17 cellular contexts compared by ENCODE assay signal in genomic region chr21:32237021-32237420, GRCh38. TPM values are rescaled to one million over a fixed set of nuclear protein-coding genes. Genes with fewer than 3 reads are reported as not detected.
DNase-seq lines count a peak whose midpoint lies in the region; ATAC-seq, FAIRE-seq and TF ChIP-seq lines count a peak whose summit lies in the region.
"Had no signal": no experiment of that assay in that cellular context is flagged by ENCODE, and none has a peak within 500 bp of the region (broad histone marks: within the 10 kb centered on the region; RNA-seq: fewer than 3 reads in every experiment).

No MANE protein-coding gene starts in this region.

- no peak overlapping the region for H3K4me3 ChIP-seq in esophagus muscularis mucosa
- H3K4me3 ChIP-seq: BLaER1 treated with 17β-estradiol and CSF1 and Interleukin-3, amounts not matched to agents 10 nM and 100 nM had no signal

- H3K4me1 Mint-ChIP-seq in activated CD4-positive, alpha-beta T cell treated with anti-CD3 and anti-CD28 coated beads for 36 hours: peaks cover 12% of the 10 kb centered on the region

- H3K27me3 Mint-ChIP-seq in activated CD4-positive, alpha-beta T cell treated with anti-CD3 and anti-CD28 coated beads for 36 hours: peaks cover 11% of the 10 kb centered on the region

- H3K36me3 Mint-ChIP-seq in activated CD4-positive, alpha-beta T cell treated with anti-CD3 and anti-CD28 coated beads for 36 hours (ENCODE audit: low read depth): no peaks in the 10 kb centered on the region
- H3K36me3 Mint-ChIP-seq: CD4-positive, CD25-positive, alpha-beta regulatory T cell had no signal

- FAIRE-seq in urothelium cell line (lab: Jason Lieb, UNC): peak; percentile 72
- FAIRE-seq: HepG2, HTR-8/SVneo had no signal

- WGBS in esophagus muscularis mucosa: 89% methylated on average over 2 of the region's 3 CpGs

- no peaks in the 10 kb centered on the region for H3K9me3 ChIP-seq in esophagus muscularis mucosa

- no peak overlapping the region for H3K27ac ChIP-seq in esophagus muscularis mucosa (replicated peaks in 1 of 4)
- H3K27ac ChIP-seq: 22Rv1; BLaER1 treated with 17β-estradiol and CSF1 and Interleukin-3, amounts not matched to agents 10 nM and 100 nM had no signal

- ATAC-seq in activated CD4-positive, alpha-beta T cell treated with anti-CD3 and anti-CD28 coated beads for 36 hours: peak; percentile 42
- ATAC-seq: HepG2 had no signal

- POLR2A ChIA-PET in activated CD4-positive, alpha-beta T cell treated with anti-CD3 and anti-CD28 coated beads for 36 hours (lab: Charles Lee): no interaction called here

- H3K36me3 ChIP-seq in esophagus muscularis mucosa: no peaks in the 10 kb centered on the region
- H3K36me3 ChIP-seq: BLaER1 treated with 17β-estradiol and CSF1 and Interleukin-3, amounts not matched to agents 10 nM and 100 nM had no signal

- DNase-seq in activated CD4-positive, alpha-beta T cell treated with anti-CD3 and anti-CD28 coated beads for 36 hours: peak; percentile 11
- DNase-seq in activated CD4-positive, alpha-beta T cell treated with anti-CD3 and anti-CD28 coated beads, Interleukin-2, amount 50 U/mL, for 1 hour: no peak
- peak; percentile 6 for DNase-seq in stimulated activated CD4-positive, alpha-beta T cell treated with anti-CD3 and anti-CD28 coated beads, Interleukin-15, amount 100 ng/mL, for 24 hours
- DNase-seq in stimulated activated CD4-positive, alpha-beta T cell treated with anti-CD3 and anti-CD28 coated beads, Interleukin-2, amount 100 ng/mL, for 24 hours: no peak
- DNase-seq in esophagus muscularis mucosa (ENCODE audit: extremely low spot score) (peak; percentile 83), urothelium cell line (ENCODE audit: low spot score) (no peak), NOMO-1 treated with dmso at 0.1 percent for 144 hours (lab: John Stamatoyannopoulos, UW; ENCODE audit: unreplicated experiment) (no peak), superior temporal gyrus (ENCODE audit: extremely low spot score) (no peak)
- DNase-seq: CD4-positive, CD25-positive, alpha-beta regulatory T cell; DMS53; GF-D8; GOT3; H9 had no signal

- no peak for TF ChIP-seq CTCF in esophagus muscularis mucosa (IDR thresholded peaks at IDR 0.05)

- TF ChIP-seq EP300 in esophagus muscularis mucosa (IDR thresholded peaks at IDR 0.05): no peak

- TF ChIP-seq POLR2A in esophagus muscularis mucosa (IDR thresholded peaks at IDR 0.05; ENCODE audit: low read depth): no peak

- no peak overlapping the region for H3K27ac Mint-ChIP-seq in activated CD4-positive, alpha-beta T cell treated with anti-CD3 and anti-CD28 coated beads for 36 hours
- H3K27ac Mint-ChIP-seq: CD4-positive, CD25-positive, alpha-beta regulatory T cell; H9 had no signal

- H3K4me3 Mint-ChIP-seq in activated CD4-positive, alpha-beta T cell treated with anti-CD3 and anti-CD28 coated beads for 36 hours: no peak overlapping the region
- H3K4me3 Mint-ChIP-seq: CD4-positive, CD25-positive, alpha-beta regulatory T cell; H9 had no signal

- H3K4me1 ChIP-seq in esophagus muscularis mucosa: peaks cover 0 to 17% (median 12%) of the 10 kb centered on the region in 4 donors
- H3K4me1 ChIP-seq: BLaER1 treated with 17β-estradiol and CSF1 and Interleukin-3, amounts not matched to agents 10 nM and 100 nM had no signal

- no peaks in the 10 kb centered on the region for H3K27me3 ChIP-seq in esophagus muscularis mucosa
- H3K27me3 ChIP-seq: BLaER1 treated with 17β-estradiol and CSF1 and Interleukin-3, amounts not matched to agents 10 nM and 100 nM had no signal

- no peaks in the 10 kb centered on the region for H3K9me3 Mint-ChIP-seq in activated CD4-positive, alpha-beta T cell treated with anti-CD3 and anti-CD28 coated beads for 36 hours (ENCODE audit: low read depth)

- CTCF ChIA-PET in activated CD4-positive, alpha-beta T cell treated with anti-CD3 and anti-CD28 coated beads for 36 hours (lab: Charles Lee): no interaction called here

- intact Hi-C loops in activated CD4-positive, alpha-beta T cell treated with anti-CD3 and anti-CD28 coated beads for 36 hours (cut with DNase I, micrococcal nuclease): no loop called here
- intact Hi-C loops in esophagus muscularis mucosa (cut with DNase I): no loop called here

RNA-seq across cellular contexts. Expression of gene MIS18A, which starts 41.8 kb away (rescaled TPM):
- total RNA-seq in activated CD4-positive, alpha-beta T cell treated with anti-CD3 and anti-CD28 coated beads for 36 hours: 10 to 100 TPM; 21.5 to 35.3 TPM
- total RNA-seq in esophagus muscularis mucosa: 1 to 10 TPM; 3.0 to 4.6 (median 3.2) TPM

Comparison
In these comparisons a context has a peak if more than half of its experiments do, and no peak if none do; other contexts are left out.
1. DNase-seq: peak in activated CD4-positive, alpha-beta T cell treated with anti-CD3 and anti-CD28 coated beads for 36 hours (single experiment), stimulated activated CD4-positive, alpha-beta T cell treated with anti-CD3 and anti-CD28 coated beads, Interleukin-15, amount 100 ng/mL, for 24 hours (single experiment) and esophagus muscularis mucosa (single experiment); none in activated CD4-positive, alpha-beta T cell treated with anti-CD3 and anti-CD28 coated beads, Interleukin-2, amount 50 U/mL, for 1 hour (single experiment), stimulated activated CD4-positive, alpha-beta T cell treated with anti-CD3 and anti-CD28 coated beads, Interleukin-2, amount 100 ng/mL, for 24 hours (0 of 2), urothelium cell line (single experiment), NOMO-1 treated with dmso at 0.1 percent for 144 hours (single experiment) and superior temporal gyrus (single experiment).
2. RNA of gene MIS18A, which starts 41.8 kb away (total RNA-seq): 21.5 to 35.3 TPM in activated CD4-positive, alpha-beta T cell treated with anti-CD3 and anti-CD28 coated beads for 36 hours; 3.0 to 4.6 TPM in esophagus muscularis mucosa; every median in the first group is over 4 times any median in the second.